Comparison of ENCODE assay signal across 18 cellular contexts in genomic region chr2:73838889-73839539, GRCh38. TPM values are rescaled to one million over a fixed set of nuclear protein-coding genes. Genes with fewer than 3 reads are reported as not detected.
DNase-seq lines count a peak whose midpoint lies in the region; ATAC-seq and TF ChIP-seq lines count a peak whose summit lies in the region.
"Had no signal": no experiment of that assay in that cellular context is flagged by ENCODE, and none has a peak within 500 bp of the region (broad histone marks: within the 10 kb centered on the region; RNA-seq: fewer than 3 reads in every experiment).

No MANE protein-coding gene starts in this region.

- H3K4me1 ChIP-seq in PC-3 (ENCODE audit: insufficient read depth, low read length), result peaks cover 16% of the 10 kb centered on the region
- no peaks in the 10 kb centered on the region for H3K4me1 ChIP-seq in ectodermal cell (ENCODE audit: control insufficient read depth, insufficient read depth, low read length)
- H3K4me1 ChIP-seq in urinary bladder (ENCODE audit: insufficient read depth), result no peaks in the 10 kb centered on the region

- H3K4me2 ChIP-seq in PC-3 (ENCODE audit: low read length), result no peak overlapping the region

- WGBS in ectodermal cell, 2 experiments, result 94 to 95% methylated on average over 1 to 2 of the region's 2 CpGs
- 30% methylated on average over 2 of the region's 2 CpGs for whole genome bisulfite sequencing in urinary bladder

- 0 out of 2 replicates have a peak, but pooled peaks cover 8% of the 10 kb centered on the region for H3K36me3 ChIP-seq in PC-3 (ENCODE audit: low read depth, low read length)
- no peaks in the 10 kb centered on the region for H3K36me3 ChIP-seq in ectodermal cell (ENCODE audit: control insufficient read depth, insufficient read depth, low read length)
- H3K36me3 ChIP-seq in urinary bladder (ENCODE audit: insufficient read depth), result peaks cover 1% of the 10 kb centered on the region

- BruUV-seq in PC-3 (replicated peaks; lab: Mats Ljungman, UMichigan), result no TSS peak
- BruUV-seq in Calu3 (replicated peaks; lab: Mats Ljungman, UMichigan), result no TSS peak

- H3K4me3 Mint-ChIP-seq in nephron (no peak overlapping the region), Calu3 (ENCODE audit: low read depth, unreplicated experiment) (no peak overlapping the region)
- H3K4me3 Mint-ChIP-seq: activated naive CD8-positive, alpha-beta T cell treated with anti-CD3 and anti-CD28 coated beads for 36 hours; T-cell had no signal

- POLR2A ChIA-PET in PC-3 (lab: Charles Lee; ENCODE audit: unreplicated experiment), result interaction anchor here (0.5 kb wide), 1 partner anchor 276 kb away, joined by 5 read pairs; no protein-coding TSS in a partner anchor

- H3K4me3 ChIP-seq in PC-3 (ENCODE audit: low read length) (no peak overlapping the region), ectodermal cell (ENCODE audit: insufficient read depth, low read depth, low read length) (no peak overlapping the region), urinary bladder (ENCODE audit: low read depth, low read length) (no peak overlapping the region)
- H3K4me3 ChIP-seq: Peyer's patch had no signal

- H3K27ac Mint-ChIP-seq in nephron (peak overlapping the region; percentile 51 to 65 (median 62)), Calu3 (ENCODE audit: unreplicated experiment) (no peak overlapping the region)
- H3K27ac Mint-ChIP-seq: activated naive CD8-positive, alpha-beta T cell treated with anti-CD3 and anti-CD28 coated beads for 36 hours had no signal

- no peaks in the 10 kb centered on the region for H3F3A ChIP-seq in PC-3 (ENCODE audit: low read length, unreplicated experiment)

- H3K27me3 Mint-ChIP-seq in nephron (ENCODE audit: low read depth) (no peaks in the 10 kb centered on the region), Calu3 (ENCODE audit: unreplicated experiment) (no peaks in the 10 kb centered on the region)
- H3K27me3 Mint-ChIP-seq: activated naive CD8-positive, alpha-beta T cell treated with anti-CD3 and anti-CD28 coated beads for 36 hours; T-cell had no signal

- CTCF ChIA-PET in PC-3 (lab: Charles Lee), result interaction anchor here (1.0 to 1.5 kb wide), 2 partner anchors 10 to 12 kb away, joined by 3 to 6 read pairs; partner anchors contain the start of gene STAMBP
- CTCF ChIA-PET in Calu3 (lab: Charles Lee), result interaction anchor here (0.6 to 1.4 kb wide), 2 partner anchors 71 to 313 kb away, joined by 3 to 4 read pairs; no protein-coding TSS in a partner anchor

- H3K36me3 Mint-ChIP-seq in nephron (ENCODE audit: low read depth), result peaks cover 32% of the 10 kb centered on the region
- H3K36me3 Mint-ChIP-seq in Calu3 (ENCODE audit: insufficient read depth, unreplicated experiment), result peaks cover 19% of the 10 kb centered on the region

- H3K27me3 ChIP-seq in PC-3 (ENCODE audit: low read length) (no peaks in the 10 kb centered on the region), ectodermal cell (ENCODE audit: control insufficient read depth, insufficient read depth, low read length, poor library complexity, severe bottlenecking) (no peaks in the 10 kb centered on the region)
- H3K27me3 ChIP-seq: Peyer's patch had no signal

- H4K20me1 ChIP-seq in PC-3 (ENCODE audit: low read length), result no peaks in the 10 kb centered on the region

- TF ChIP-seq CTCF in PC-3 (conservative IDR thresholded peaks at IDR 0.05; ENCODE audit: low read depth, low read length) (no peak), nephron (IDR thresholded peaks at IDR 0.05; ENCODE audit: unreplicated experiment in 3 of 3) (no peak), Calu3 (IDR thresholded peaks at IDR 0.05; ENCODE audit: unreplicated experiment) (no peak)

- H3K4me1 Mint-ChIP-seq in nephron (peaks cover 15% of the 10 kb centered on the region), Calu3 (ENCODE audit: low read depth, unreplicated experiment) (peaks cover 8% of the 10 kb centered on the region)

- DNase-seq in PC-3, result peak; percentile 17
- DNase-seq in NCI-H69 (lab: John Stamatoyannopoulos, UW), result no peak
- DNase-seq in LoVo (ENCODE audit: low spot score), result no peak
- no peak for DNase-seq in Calu3
- DNase-seq: activated CD4-positive, CD25-positive, alpha-beta regulatory T cell; activated CD8-positive, alpha-beta memory T cell treated with anti-CD3 and anti-CD28 coated beads, Interleukin-2, amount 50 U/mL, for 48 hours; activated naive CD8-positive, alpha-beta T cell treated with anti-CD3 and anti-CD28 coated beads for 36 hours; KG1; NCI-H1417 treated with DMSO at 0.1 percent for 48 hours; NCI-H510A; Peyer's patch; T-cell had no signal

- no peaks in the 10 kb centered on the region for H3K79me2 ChIP-seq in PC-3 (ENCODE audit: low read length)

- H3K9me3 ChIP-seq in PC-3 (ENCODE audit: low read length), result no peaks in the 10 kb centered on the region
- H3K9me3 ChIP-seq in ectodermal cell (ENCODE audit: control insufficient read depth, low read length), result no peaks in the 10 kb centered on the region
- H3K9me3 ChIP-seq: Peyer's patch had no signal

- no peak overlapping the region for H3K9ac ChIP-seq in PC-3 (ENCODE audit: low read length)

- intact Hi-C loops in PC-3 (cut with micrococcal nuclease) (no loop called here), Calu3 (cut with micrococcal nuclease; ENCODE audit: unreplicated experiment) (no loop called here)

- H3K9me3 Mint-ChIP-seq in nephron (no peaks in the 10 kb centered on the region), Calu3 (ENCODE audit: low read depth, unreplicated experiment) (no peaks in the 10 kb centered on the region)
- H3K9me3 Mint-ChIP-seq: activated naive CD8-positive, alpha-beta T cell treated with anti-CD3 and anti-CD28 coated beads for 36 hours; CD14-positive monocyte; T-cell had no signal

- H3K9me2 ChIP-seq in PC-3 (replicated peaks; ENCODE audit: low read length), result no peaks in the 10 kb centered on the region

- no peak overlapping the region for H2AFZ ChIP-seq in PC-3 (ENCODE audit: low read length)

- peak; percentile 65 for ATAC-seq in PC-3
- ATAC-seq: T-cell had no signal

- no peak overlapping the region for H3K27ac ChIP-seq in PC-3 (ENCODE audit: low read length)
- H3K27ac ChIP-seq in ectodermal cell (ENCODE audit: insufficient read depth, low read depth, low read length, poor library complexity, severe bottlenecking), result peak overlapping the region; percentile 5
- peak overlapping the region; percentile 64 for H3K27ac ChIP-seq in urinary bladder (ENCODE audit: low read depth)

RNA-seq across cellular contexts. Expression of gene STAMBP, which starts 10.3 kb away (rescaled TPM):
- total RNA-seq in PC-3 (2014; rRNA removed) (23.8 and 32.2 TPM in 2 replicates), urinary bladder (30.4 TPM), Calu3 (2022) (50.3 and 51.9 TPM in 2 replicates)
- 63.4 TPM for polyA plus RNA-seq in ectodermal cell (2013, experiment 1 of 4)
- polyA plus RNA-seq in ectodermal cell (2013, experiment 2 of 4), result 59.8 TPM
- 46.1 TPM for polyA plus RNA-seq in ectodermal cell (2013, experiment 3 of 4)
- polyA plus RNA-seq in ectodermal cell (2013, experiment 4 of 4), result 53.3 TPM
- 35.2 TPM for polyA plus RNA-seq in urinary bladder

RNA-seq across cellular contexts. Expression of gene ACTG2, which starts 53.8 kb away (rescaled TPM):
- total RNA-seq in PC-3 (2014; rRNA removed) (1.6 and 3.8 TPM in 2 replicates), urinary bladder (637 TPM), Calu3 (2022) (not detected in 2 replicates)
- polyA plus RNA-seq in ectodermal cell (2013, experiment 1 of 4), result 6.6 TPM
- 3.9 TPM for polyA plus RNA-seq in ectodermal cell (2013, experiment 2 of 4)
- 4.9 TPM for polyA plus RNA-seq in ectodermal cell (2013, experiment 3 of 4)
- polyA plus RNA-seq in ectodermal cell (2013, experiment 4 of 4), result 6.2 TPM
- polyA plus RNA-seq in urinary bladder, result 7,901 TPM
- polyA plus RNA-seq: CD14-positive monocyte had no signal

RNA-seq across cellular contexts. Expression of gene C2orf78, which starts 55.0 kb away (rescaled TPM):
- total RNA-seq in PC-3 (2014; rRNA removed) (not detected in 2 replicates), urinary bladder (not detected), Calu3 (2022) (not detected in 2 replicates)
- polyA plus RNA-seq in ectodermal cell (2013, experiment 1 of 4), result not detected
- polyA plus RNA-seq in ectodermal cell (2013, experiment 2 of 4), result not detected
- not detected for polyA plus RNA-seq in ectodermal cell (2013, experiment 3 of 4)
- 0.08 TPM for polyA plus RNA-seq in ectodermal cell (2013, experiment 4 of 4)
- not detected for polyA plus RNA-seq in urinary bladder
- total RNA-seq: activated naive CD8-positive, alpha-beta T cell treated with anti-CD3 and anti-CD28 coated beads for 36 hours; cerebellum; Peyer's patch; renal cortical epithelial cell; T-cell had no signal
- polyA plus RNA-seq: CD14-positive monocyte had no signal

RNA-seq across cellular contexts. Expression of gene DUSP11, which starts 59.1 kb away (rescaled TPM):
- total RNA-seq in PC-3 (2014; rRNA removed), result 17.5 and 30.4 TPM in 2 replicates
- polyA plus RNA-seq in ectodermal cell (2013, experiment 1 of 4), result 25.1 TPM
- 24.4 TPM for polyA plus RNA-seq in ectodermal cell (2013, experiment 2 of 4)
- 22.1 TPM for polyA plus RNA-seq in ectodermal cell (2013, experiment 3 of 4)
- polyA plus RNA-seq in ectodermal cell (2013, experiment 4 of 4), result 23.4 TPM
- 47.6 TPM for total RNA-seq in urinary bladder
- polyA plus RNA-seq in urinary bladder, result 18.0 TPM
- total RNA-seq in Calu3 (2022), result 17.2 and 19.1 TPM in 2 replicates

Comparison
In these comparisons a context has a peak if more than half of its experiments do, and no peak if none do; other contexts are left out.
1. RNA of gene ACTG2, which starts 53.8 kb away (total RNA-seq): 637 TPM in urinary bladder (single experiment); 1.6 to 3.8 TPM in PC-3 and not detected in Calu3; every median in the first group is over 100 times any median in the second.